In genomic region chr3:108388136-108389132, GRCh38 we compare ENCODE assay signal across 8 cellular contexts.
DNase-seq lines count a peak whose midpoint lies in the region; ATAC-seq and TF ChIP-seq lines count a peak whose summit lies in the region.

No MANE protein-coding gene starts in this region.

- no peak overlapping the region for H3K4me3 ChIP-seq in transverse colon

- H3K27ac ChIP-seq in transverse colon, result peak overlapping the region in 2 of 4 donors; percentile 43 to 47

- TF ChIP-seq EP300 in transverse colon (IDR thresholded peaks at IDR 0.05; ENCODE audit: low read depth), result no peak

- H3K27me3 ChIP-seq in transverse colon, result no peaks in the 10 kb centered on the region

- no peaks in the 10 kb centered on the region for H3K36me3 ChIP-seq in transverse colon

- H3K36me3 Mint-ChIP-seq in stimulated activated memory B cell treated with anti-CD40 and anti-IgM and Interleukin-4, amounts not matched to agents 10 μg/mL and 1 μg/mL and 100 μg/mL, for 72 hours, result no peaks in the 10 kb centered on the region

- H3K9me3 ChIP-seq in transverse colon, result no peaks in the 10 kb centered on the region

- TF ChIP-seq CTCF in omental fat pad (IDR thresholded peaks at IDR 0.05), result no peak
- no peak for TF ChIP-seq CTCF in transverse colon (IDR thresholded peaks at IDR 0.05)

- DNase-seq in DMS79 (lab: John Stamatoyannopoulos, UW) (peak; percentile 90), SIG-M5 (lab: John Stamatoyannopoulos, UW) (peak; percentile 10), omental fat pad (ENCODE audit: low spot score) (no peak), NCI-H2196 treated with DMSO at 0.1 percent for 48 hours (lab: John Stamatoyannopoulos, UW; ENCODE audit: unreplicated experiment) (no peak), transverse colon (no peak)

- H3K27ac Mint-ChIP-seq in stimulated activated memory B cell treated with anti-CD40 and anti-IgM and Interleukin-4, amounts not matched to agents 10 μg/mL and 1 μg/mL and 100 μg/mL, for 72 hours, result peak overlapping the region; percentile 69

- intact Hi-C loops in transverse colon (cut with DNase I; ENCODE audit: low total_unique reads), result no loop called here

- WGBS in transverse colon (ENCODE audit: low coverage in 1 of 2), 2 donors, result 70 to 72% methylated on average over 4 to 12 of the region's 12 CpGs

- peak; percentile 72 for ATAC-seq in GM19452 (IDR thresholded peaks at IDR 0.05; ENCODE audit: unreplicated experiment)
- ATAC-seq in HG03342 (IDR thresholded peaks at IDR 0.05; ENCODE audit: unreplicated experiment), result peak; percentile 69
- ATAC-seq in stimulated activated memory B cell treated with anti-CD40 and anti-IgM and Interleukin-4, amounts not matched to agents 10 μg/mL and 1 μg/mL and 100 μg/mL, for 72 hours, result peak; percentile 85
- ATAC-seq in omental fat pad (ENCODE audit: low FRiP score), result no peak

- peaks cover 21% of the 10 kb centered on the region for H3K4me1 Mint-ChIP-seq in stimulated activated memory B cell treated with anti-CD40 and anti-IgM and Interleukin-4, amounts not matched to agents 10 μg/mL and 1 μg/mL and 100 μg/mL, for 72 hours

- TF ChIP-seq POLR2A in transverse colon (IDR thresholded peaks at IDR 0.05), result no peak

- H3K4me3 Mint-ChIP-seq in stimulated activated memory B cell treated with anti-CD40 and anti-IgM and Interleukin-4, amounts not matched to agents 10 μg/mL and 1 μg/mL and 100 μg/mL, for 72 hours, result peak overlapping the region; percentile 52

- no peaks in the 10 kb centered on the region for H3K27me3 Mint-ChIP-seq in stimulated activated memory B cell treated with anti-CD40 and anti-IgM and Interleukin-4, amounts not matched to agents 10 μg/mL and 1 μg/mL and 100 μg/mL, for 72 hours

- no peaks in the 10 kb centered on the region for H3K9me3 Mint-ChIP-seq in stimulated activated memory B cell treated with anti-CD40 and anti-IgM and Interleukin-4, amounts not matched to agents 10 μg/mL and 1 μg/mL and 100 μg/mL, for 72 hours

- in situ Hi-C loops in transverse colon (cut with MboI; ENCODE audit: low pct_ligation_motif_present in 1 of 4, low pct_unique_long_range_greater_than_20kb in 1 of 4, low sequenced_read_pairs in 3 of 4), result no loop called here

- H3K4me1 ChIP-seq in transverse colon, result peaks cover 0 to 14% (median 8%) of the 10 kb centered on the region in 4 donors

Comparison
In these comparisons a context has a peak if more than half of its experiments do, and no peak if none do; other contexts are left out.
1. DNase-seq: peak in DMS79 (single experiment) and SIG-M5 (single experiment); none in omental fat pad (single experiment), NCI-H2196 treated with DMSO at 0.1 percent for 48 hours (single experiment) and transverse colon (single experiment).